25 cellular contexts compared by ENCODE assay signal in the genomic region with DNA sequence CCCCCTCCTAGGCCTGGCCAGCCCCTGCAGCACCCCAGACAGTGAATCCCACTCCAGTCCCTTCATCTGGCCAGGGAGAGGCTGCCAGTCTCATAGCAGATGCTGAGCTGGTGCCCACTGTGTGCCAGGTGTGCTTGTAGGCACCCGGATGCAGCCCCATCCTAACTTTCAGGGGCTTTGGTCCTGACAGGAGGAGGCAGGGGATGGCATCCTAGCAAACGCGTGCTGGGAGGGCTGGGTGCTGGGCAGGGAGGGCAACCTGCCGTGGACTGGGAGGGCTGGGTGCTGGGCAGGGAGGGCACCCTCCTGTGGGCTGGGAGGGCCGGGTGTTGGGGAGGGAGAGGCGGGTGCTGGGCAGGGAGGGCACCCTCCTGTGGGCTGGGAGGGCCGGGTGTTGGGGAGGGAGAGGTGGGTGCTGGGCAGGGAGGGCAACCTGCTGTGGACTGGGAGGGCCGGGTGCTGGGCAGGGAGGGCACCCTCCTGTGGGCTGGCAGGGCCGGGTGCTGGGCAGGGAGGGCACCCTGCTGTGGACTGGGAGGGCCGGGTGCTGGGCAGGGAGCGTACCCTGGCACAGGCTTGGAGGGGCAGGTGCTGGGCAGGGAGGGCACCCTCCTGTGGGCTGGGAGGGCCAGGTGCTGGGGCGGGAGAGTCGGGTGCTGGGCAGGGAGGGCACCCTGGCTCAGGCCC. TPM values are rescaled to one million over a fixed set of nuclear protein-coding genes. Genes with fewer than 3 reads are reported as not detected.
DNase-seq lines count a peak whose midpoint lies in the region; ATAC-seq and TF ChIP-seq lines count a peak whose summit lies in the region.
"Had no signal": no experiment of that assay in that cellular context is flagged by ENCODE, and none has a peak within 500 bp of the region (broad histone marks: within the 10 kb centered on the region; RNA-seq: fewer than 3 reads in every experiment).

No MANE protein-coding gene starts in this region.

- WGBS in mammary epithelial cell (ENCODE audit: low coverage, missing lambda C conversion rate), result 100% methylated on average over 3 of the region's 13 CpGs

- no peak overlapping the region for H3K4me3 ChIP-seq in mammary epithelial cell (replicated peaks in 1 of 3; ENCODE audit: insufficient read depth in 1 of 3, low read depth in 2 of 3, low read length in 3 of 3)
- H3K4me3 ChIP-seq: Peyer's patch, skin epidermis, upper lobe of left lung had no signal

- H3K79me2 ChIP-seq in mammary epithelial cell (ENCODE audit: insufficient read depth, low read length), result no peaks in the 10 kb centered on the region

- H3K9me3 ChIP-seq in mammary epithelial cell (replicated peaks; ENCODE audit: insufficient read depth, low read length), result no peaks in the 10 kb centered on the region
- H3K9me3 ChIP-seq: Peyer's patch, upper lobe of left lung had no signal

- CTCF ChIA-PET in mammary epithelial cell (lab: Charles Lee; ENCODE audit: low non-redundant PET), result no interaction called here

- H3K27ac ChIP-seq in mammary epithelial cell (ENCODE audit: insufficient read depth, low read depth, low read length), result no peak overlapping the region
- H3K27ac ChIP-seq: foreskin keratinocyte, Peyer's patch, skin epidermis, upper lobe of left lung had no signal

- dilution Hi-C loops in mammary epithelial cell (cut with HindIII; ENCODE audit: low sequenced_read_pairs), result no loop called here

- intact Hi-C loops in left ventricle myocardium superior (cut with micrococcal nuclease) (no loop called here), posterior vena cava (cut with DNase I) (no loop called here), mammary epithelial cell (cut with micrococcal nuclease) (no loop called here)

- in situ Hi-C loops in mammary epithelial cell (cut with MboI; ENCODE audit: low sequenced_read_pairs in 2 of 2), result no loop called here

- H3K9ac ChIP-seq in mammary epithelial cell (ENCODE audit: insufficient read depth, low read length), result no peak overlapping the region

- H2AFZ ChIP-seq in mammary epithelial cell (ENCODE audit: low read depth, low read length), result no peak overlapping the region

- H3K4me2 ChIP-seq in mammary epithelial cell (ENCODE audit: insufficient read depth, low read depth, low read length), result no peak overlapping the region

- BruUV-seq in mammary epithelial cell (replicated peaks; lab: Mats Ljungman, UMichigan), result no TSS peak

- no peak for ATAC-seq in left ventricle myocardium superior
- no peak for ATAC-seq in HG02678 (IDR thresholded peaks at IDR 0.05; ENCODE audit: unreplicated experiment)
- ATAC-seq: foreskin keratinocyte; naive thymus-derived CD4-positive, alpha-beta T cell; T-helper 17 cell had no signal

- no peaks in the 10 kb centered on the region for H3K27me3 ChIP-seq in mammary epithelial cell (ENCODE audit: insufficient read depth, low read length)
- H3K27me3 ChIP-seq: foreskin keratinocyte, Peyer's patch, upper lobe of left lung had no signal

- H3K4me1 ChIP-seq in mammary epithelial cell (ENCODE audit: insufficient read depth, low read length), result no peaks in the 10 kb centered on the region
- H3K4me1 ChIP-seq: foreskin keratinocyte, Peyer's patch, upper lobe of left lung had no signal

- H3K36me3 ChIP-seq in mammary epithelial cell (ENCODE audit: insufficient read depth, low read length), result no peaks in the 10 kb centered on the region

- no peak for TF ChIP-seq CTCF in mammary epithelial cell (conservative IDR thresholded peaks at IDR 0.05 in 1 of 2, IDR thresholded peaks at IDR 0.05 in 1 of 2; ENCODE audit: extremely low read depth in 1 of 2, insufficient read depth in 1 of 2, low read depth in 1 of 2, low read length in 2 of 2)

- DNase-seq in COR-L47 (lab: John Stamatoyannopoulos, UW) (peak; percentile 65), NCI-H2196 (lab: John Stamatoyannopoulos, UW; ENCODE audit: unreplicated experiment) (peak; percentile 64), left ventricle myocardium superior (peak; percentile 26), posterior vena cava (ENCODE audit: low spot score) (peak; percentile 74), mammary epithelial cell (no peak), GM19238 (ENCODE audit: insufficient read length, low spot score) (no peak)
- DNase-seq: activated CD4-positive, alpha-beta T cell treated with anti-CD3 and anti-CD28 coated beads, Interleukin-2, amount 50 U/mL, for 48 hours; activated naive CD4-positive, alpha-beta T cell treated with anti-CD3 and anti-CD28 coated beads for 36 hours; activated T-cell treated with anti-CD3 and anti-CD28 coated beads, Interleukin-2, amount 50 U/mL, for 1 hour; anterior cingulate cortex; Calu3; cerebellar nuclear complex; erythroblast; foreskin keratinocyte; hippocampal formation; mesendoderm; naive thymus-derived CD4-positive, alpha-beta T cell; NCI-H1436 treated with DMSO at 0.1 percent for 48 hours; NCI-H2227 treated with DMSO at 0.1 percent for 48 hours; NK-92 treated with Interleukin-12 subunit alpha and Interleukin-12 subunit beta, amount 100 ng/mL, for 24 hours had no signal

- H4K20me1 ChIP-seq in mammary epithelial cell (ENCODE audit: insufficient read depth, low read length), result peaks cover under 1% of the 10 kb centered on the region

RNA-seq across cellular contexts. Expression of a gene that starts 35.3 kb away (rescaled TPM):
- total RNA-seq in left ventricle myocardium superior (7.6 TPM), posterior vena cava (1 to 10 TPM; 4.5 to 6.5 TPM), mammary epithelial cell (10 to 100 TPM in 1 of 2 donors, 1 to 10 TPM in 1; 3.7 to 15.6 TPM)
- polyA plus RNA-seq in mammary epithelial cell, result 10.7 TPM
- 8.7 TPM for polyA minus RNA-seq in mammary epithelial cell

Comparison
In these comparisons a context has a peak if more than half of its experiments do, and no peak if none do; other contexts are left out.
1. DNase-seq: peak in COR-L47 (single experiment), NCI-H2196 (single experiment), left ventricle myocardium superior (single experiment) and posterior vena cava (single experiment); none in mammary epithelial cell (single experiment) and GM19238 (single experiment).